ENCODE assay signal across 8 cellular contexts in the genomic region with DNA sequence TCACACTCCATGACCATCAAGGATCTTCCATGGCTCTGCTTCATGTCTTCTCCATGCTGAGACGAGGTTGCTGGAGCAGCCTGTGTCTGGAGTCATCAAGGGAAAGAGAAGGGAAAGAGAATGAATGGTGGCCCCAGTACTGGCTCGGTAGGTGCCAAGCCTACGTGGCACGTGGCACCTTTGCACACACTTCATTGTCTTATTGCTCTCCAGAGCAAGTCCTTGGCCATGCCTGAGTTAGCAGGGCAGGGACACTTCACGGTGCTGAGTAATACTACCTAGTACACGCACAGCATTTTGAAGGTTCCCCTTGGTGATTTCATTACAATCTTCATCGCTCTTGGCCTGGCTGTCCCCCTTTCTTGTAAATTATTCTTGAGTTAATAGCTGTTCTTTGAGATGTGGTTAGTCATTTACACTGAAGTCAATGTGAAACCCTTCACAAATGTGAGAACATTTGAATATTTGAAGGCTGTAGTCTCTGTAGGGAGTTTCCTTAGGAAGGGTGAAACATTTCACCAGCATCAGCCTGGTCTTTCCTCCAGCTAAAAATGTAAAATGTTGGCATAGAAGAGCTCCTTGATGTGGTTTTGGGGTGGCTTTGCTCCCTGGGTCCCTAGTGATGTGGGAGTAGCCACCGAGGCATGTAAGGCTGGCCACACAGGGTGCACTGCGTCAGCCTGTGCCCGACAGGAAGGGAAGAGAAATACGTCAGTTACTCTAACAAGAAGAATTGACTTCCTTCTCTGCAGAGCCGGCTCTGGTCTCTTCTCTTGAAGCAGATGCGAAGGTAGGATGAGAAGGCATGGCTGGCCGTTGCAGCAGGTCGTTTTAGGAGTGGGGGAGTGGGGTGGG. TPM values are rescaled to one million over a fixed set of nuclear protein-coding genes. Genes with fewer than 3 reads are reported as not detected.
DNase-seq lines count a peak whose midpoint lies in the region; ATAC-seq and TF ChIP-seq lines count a peak whose summit lies in the region.

A gene with protein sequence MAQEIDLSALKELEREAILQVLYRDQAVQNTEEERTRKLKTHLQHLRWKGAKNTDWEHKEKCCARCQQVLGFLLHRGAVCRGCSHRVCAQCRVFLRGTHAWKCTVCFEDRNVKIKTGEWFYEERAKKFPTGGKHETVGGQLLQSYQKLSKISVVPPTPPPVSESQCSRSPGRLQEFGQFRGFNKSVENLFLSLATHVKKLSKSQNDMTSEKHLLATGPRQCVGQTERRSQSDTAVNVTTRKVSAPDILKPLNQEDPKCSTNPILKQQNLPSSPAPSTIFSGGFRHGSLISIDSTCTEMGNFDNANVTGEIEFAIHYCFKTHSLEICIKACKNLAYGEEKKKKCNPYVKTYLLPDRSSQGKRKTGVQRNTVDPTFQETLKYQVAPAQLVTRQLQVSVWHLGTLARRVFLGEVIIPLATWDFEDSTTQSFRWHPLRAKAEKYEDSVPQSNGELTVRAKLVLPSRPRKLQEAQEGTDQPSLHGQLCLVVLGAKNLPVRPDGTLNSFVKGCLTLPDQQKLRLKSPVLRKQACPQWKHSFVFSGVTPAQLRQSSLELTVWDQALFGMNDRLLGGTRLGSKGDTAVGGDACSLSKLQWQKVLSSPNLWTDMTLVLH (plus strand): TSS at position 766 of the 855 bp plus-strand sequence. CDS start 13,215 bp downstream, outside the sequence.

- H3K4me3 ChIP-seq in OCI-LY7 (ENCODE audit: low read depth, low read length, poor library complexity, severe bottlenecking): no peak within 1 kb of the TSS
- peak within 1 kb of the TSS in 1 of 10 donors; percentile 23 for H3K4me3 ChIP-seq in heart right ventricle
- H3K4me3 ChIP-seq in H7 (ENCODE audit: insufficient read depth, low read depth, low read length): no peak within 1 kb of the TSS

- no peaks in the 10 kb centered on the region for H3K79me2 ChIP-seq in OCI-LY7 (ENCODE audit: insufficient read depth, low read depth, low read length)

- peak within 1 kb of the TSS; percentile 8; the same call in 1 of the 2 replicates for H2AFZ ChIP-seq in OCI-LY7 (ENCODE audit: low read length)

- H3K27ac ChIP-seq in OCI-LY7 (ENCODE audit: low read depth, low read length, poor library complexity, severe bottlenecking): no peak within 1 kb of the TSS
- peak within 1 kb of the TSS in 9 of 10 donors; percentile 14 to 77 (median 54) for H3K27ac ChIP-seq in heart right ventricle

- intact Hi-C loops in OCI-LY7 (cut with micrococcal nuclease; ENCODE audit: unreplicated experiment) (no loop called here), heart right ventricle (cut with DNase I) (no loop called here)

- 51 to 53% methylated on average over 15 of the region's 15 CpGs for WGBS in heart right ventricle, 2 donors

- TF ChIP-seq CTCF in OCI-LY7 (conservative IDR thresholded peaks at IDR 0.05; ENCODE audit: low read length) (no peak), heart right ventricle (IDR thresholded peaks at IDR 0.05) (no peak)

- DNase-seq in OCI-LY7 (ENCODE audit: low spot score) (peak; percentile 41), heart right ventricle (peak in 1 of 2 donors; percentile 41), H7 (no peak), hippocampal formation (lab: John Stamatoyannopoulos, UW) (no peak)
- DNase-seq in activated T-helper 1 cell treated with anti-CD3 and anti-CD28 coated beads, Interleukin-2, amount 50 U/mL, for 16 hours (ENCODE audit: low read depth in 1 of 2, low spot score in 1 of 2): peak; percentile 41 to 62
- peak; percentile 95 for DNase-seq in stimulated activated CD4-positive, alpha-beta T cell treated with anti-CD3 and anti-CD28 coated beads, Interleukin-1b, Interleukin-23, amount 100 ng/mL, for 48 hours

- H3K4me2 ChIP-seq in OCI-LY7 (ENCODE audit: low read length): peak within 1 kb of the TSS; percentile 32; the same call in 1 of the 2 replicates

- no peaks in the 10 kb centered on the region for H3K27me3 ChIP-seq in heart right ventricle
- H3K27me3 ChIP-seq in H7 (ENCODE audit: control insufficient read depth, insufficient read depth, low read length): peaks cover 2% of the 10 kb centered on the region

- H3K36me3 ChIP-seq in OCI-LY7 (ENCODE audit: insufficient read depth, low read length) (no peaks in the 10 kb centered on the region), heart right ventricle (no peaks in the 10 kb centered on the region), H7 (replicated peaks; ENCODE audit: control insufficient read depth, insufficient read depth, low read length) (no peaks in the 10 kb centered on the region)

- POLR2A ChIA-PET in OCI-LY7 (lab: Charles Lee): interaction anchor here (0.6 to 1.7 kb wide), 5 partner anchors 8 to 313 kb away, joined by 3 to 4 read pairs (median 4); no protein-coding TSS in a partner anchor

- BruUV-seq in OCI-LY7 (replicated peaks; lab: Mats Ljungman, UMichigan): no TSS peak

- CTCF ChIA-PET in OCI-LY7 (lab: Charles Lee; ENCODE audit: unreplicated experiment): interaction anchor here (0.5 to 0.6 kb wide), 2 partner anchors 238 to 455 kb away, joined by 3 to 8 read pairs; no protein-coding TSS in a partner anchor

- no peaks in the 10 kb centered on the region for H3K9me2 ChIP-seq in OCI-LY7 (ENCODE audit: insufficient read depth, low read length)

- no peaks in the 10 kb centered on the region for H4K20me1 ChIP-seq in OCI-LY7 (ENCODE audit: insufficient read depth, low read length)

- peak; percentile 33 for ATAC-seq in GM18858 (IDR thresholded peaks at IDR 0.05; ENCODE audit: unreplicated experiment)
- ATAC-seq in HG02943 (IDR thresholded peaks at IDR 0.05; ENCODE audit: low read depth, unreplicated experiment): peak; percentile 61
- ATAC-seq in heart right ventricle: peak in 4 of 8 donors; percentile 12 to 56 (median 40)

- H3K4me1 ChIP-seq in OCI-LY7 (ENCODE audit: insufficient read depth, low read length, poor library complexity, severe bottlenecking): peaks cover 13% of the 10 kb centered on the region
- peaks cover 2 to 66% (median 21%) of the 10 kb centered on the region in 9 donors for H3K4me1 ChIP-seq in heart right ventricle

- H3K9me3 ChIP-seq in OCI-LY7 (ENCODE audit: low read length): no peaks in the 10 kb centered on the region
- H3K9me3 ChIP-seq in heart right ventricle: no peaks in the 10 kb centered on the region

RNA-seq across cellular contexts. Expression of the gene that starts here (rescaled TPM):
- total RNA-seq in OCI-LY7 (2014; rRNA removed; shearing (Covaris generic)): 0.32 TPM in 1 of 2 replicates, not detected in the other
- 0.89 TPM in 2 replicates for total RNA-seq in OCI-LY7 (2022)
- 10 to 100 TPM in 3 of 10 donors, 1 to 10 TPM in 7; 3.6 to 11.9 (median 8.0) TPM for total RNA-seq in heart right ventricle
- 1 to 10 TPM; 8.0 to 8.4 TPM for polyA plus RNA-seq in heart right ventricle
- 0.74 and 1.2 TPM in 2 replicates for total RNA-seq in H7 (2014; rRNA removed; shearing (Covaris generic))

Comparison
In these comparisons a context has a peak if more than half of its experiments do, and no peak if none do; other contexts are left out.
1. Peak in DNase-seq and H3K4me2 ChIP-seq in OCI-LY7; RNA of the gene not detected or under 1 TPM.
2. DNase-seq: peak in activated T-helper 1 cell treated with anti-CD3 and anti-CD28 coated beads, Interleukin-2, amount 50 U/mL, for 16 hours (2 of 2) and stimulated activated CD4-positive, alpha-beta T cell treated with anti-CD3 and anti-CD28 coated beads, Interleukin-1b, Interleukin-23, amount 100 ng/mL, for 48 hours (single experiment); none in H7 (single experiment) and hippocampal formation (0 of 2).